Comparison of ENCODE assay signal across 27 cellular contexts in genomic region chr18:3156325-3156640, GRCh38.
DNase-seq lines count a peak whose midpoint lies in the region; ATAC-seq, FAIRE-seq and TF ChIP-seq lines count a peak whose summit lies in the region.
"Had no signal": no experiment of that assay in that cellular context is flagged by ENCODE, and none has a peak within 500 bp of the region (broad histone marks: within the 10 kb centered on the region; RNA-seq: fewer than 3 reads in every experiment).

No MANE protein-coding gene starts in this region.

- H3K27ac ChIP-seq in right atrium auricular region = peak overlapping the region; percentile 50 to 79
- peak overlapping the region; percentile 14 for H3K27ac ChIP-seq in right cardiac atrium (ENCODE audit: low read length)
- peak overlapping the region; percentile 56 for H3K27ac ChIP-seq in vagina
- H3K27ac ChIP-seq: brain microvascular endothelial cell, WERI-Rb-1 had no signal

- H3K4me3 Mint-ChIP-seq in WTC11 = no peak overlapping the region
- no peak overlapping the region for H3K4me3 Mint-ChIP-seq in effector memory CD8-positive, alpha-beta T cell
- H3K4me3 Mint-ChIP-seq: activated CD4-positive, alpha-beta memory T cell treated with anti-CD3 and anti-CD28 coated beads for 36 hours; activated T-cell treated with anti-CD3 and anti-CD28 coated beads, Interleukin-2, amount 50 U/mL, for 24 hours; CD4-positive, alpha-beta T cell had no signal

- H3K9ac ChIP-seq in skeletal muscle satellite cell (ENCODE audit: low read depth, low read length) = no peak overlapping the region

- no peaks in the 10 kb centered on the region for H3K27me3 Mint-ChIP-seq in WTC11 (ENCODE audit: low read depth)
- no peaks in the 10 kb centered on the region for H3K27me3 Mint-ChIP-seq in effector memory CD8-positive, alpha-beta T cell
- H3K27me3 Mint-ChIP-seq: activated CD4-positive, alpha-beta memory T cell treated with anti-CD3 and anti-CD28 coated beads for 36 hours; activated T-cell treated with anti-CD3 and anti-CD28 coated beads, Interleukin-2, amount 50 U/mL, for 24 hours; CD4-positive, alpha-beta T cell had no signal

- CTCF ChIA-PET in WTC11 (lab: Charles Lee) = no interaction called here

- POLR2A ChIA-PET in WTC11 (lab: Charles Lee) = no interaction called here

- TF ChIP-seq POLR2A in vagina (IDR thresholded peaks at IDR 0.05) (no peak), GM12891 (IDR thresholded peaks at IDR 0.05; ENCODE audit: low read depth, low read length) (no peak)

- FAIRE-seq in GM12891 (lab: Jason Lieb, UNC) = no peak
- FAIRE-seq: kidney had no signal

- no peaks in the 10 kb centered on the region for H3K4me1 Mint-ChIP-seq in WTC11
- peaks cover 0 to 12% of the 10 kb centered on the region in 2 donors for H3K4me1 Mint-ChIP-seq in effector memory CD8-positive, alpha-beta T cell (ENCODE audit: low read depth in 2 of 2)

- H3K36me3 ChIP-seq in right atrium auricular region (peaks cover 34% of the 10 kb centered on the region), skeletal muscle satellite cell (ENCODE audit: insufficient read depth, low read length) (no peaks in the 10 kb centered on the region), vagina (no peaks in the 10 kb centered on the region)
- H3K36me3 ChIP-seq: brain microvascular endothelial cell, WERI-Rb-1 had no signal

- TF ChIP-seq CTCF in right atrium auricular region (IDR thresholded peaks at IDR 0.05) (no peak), vagina (IDR thresholded peaks at IDR 0.05) (no peak), WTC11 (IDR thresholded peaks at IDR 0.05) (no peak)

- H3K4me3 ChIP-seq in right atrium auricular region (no peak overlapping the region), right cardiac atrium (ENCODE audit: low read length) (no peak overlapping the region), skeletal muscle satellite cell (ENCODE audit: low read length) (peak overlapping the region; percentile 33), vagina (no peak overlapping the region)
- H3K4me3 ChIP-seq: smooth muscle cell had no signal

- H3K4me2 ChIP-seq in skeletal muscle satellite cell (ENCODE audit: low read length) = no peak overlapping the region
- H3K4me2 ChIP-seq: smooth muscle cell had no signal

- no peaks in the 10 kb centered on the region for H3K9me3 Mint-ChIP-seq in WTC11
- no peaks in the 10 kb centered on the region for H3K9me3 Mint-ChIP-seq in effector memory CD8-positive, alpha-beta T cell
- H3K9me3 Mint-ChIP-seq: activated CD4-positive, alpha-beta memory T cell treated with anti-CD3 and anti-CD28 coated beads for 36 hours; activated naive CD4-positive, alpha-beta T cell treated with anti-CD3 and anti-CD28 coated beads, Interleukin-2, amount 50 U/mL, for 72 hours; activated T-cell treated with anti-CD3 and anti-CD28 coated beads, Interleukin-2, amount 50 U/mL, for 24 hours; CD4-positive, alpha-beta T cell had no signal

- intact Hi-C loops in Right ventricle myocardium superior (cut with DNase I) = no loop called here
- intact Hi-C loops in right cardiac atrium (cut with DNase I) = loop anchor here in 1 of 4 donors (10.0 kb wide), 1 partner anchor 89 kb away; the partner anchor contains the start of gene MYL12A
- intact Hi-C loops in vagina (cut with DNase I) = loop anchor here (10.0 kb wide), 1 partner anchor 89 kb away; the partner anchor contains the start of gene MYL12A

- H3K27me3 ChIP-seq in right atrium auricular region (no peaks in the 10 kb centered on the region), right cardiac atrium (ENCODE audit: control insufficient read depth, insufficient read depth) (no peaks in the 10 kb centered on the region), skeletal muscle satellite cell (ENCODE audit: control insufficient read depth, insufficient read depth, low read length) (no peaks in the 10 kb centered on the region), vagina (no peaks in the 10 kb centered on the region)
- H3K27me3 ChIP-seq: brain microvascular endothelial cell had no signal

- no peak for ATAC-seq in Right ventricle myocardium superior (ENCODE audit: poor library complexity)
- ATAC-seq in right cardiac atrium = no peak
- ATAC-seq in WTC11 = no peak
- ATAC-seq in effector memory CD8-positive, alpha-beta T cell (replicated peaks) = no peak
- ATAC-seq: activated naive CD4-positive, alpha-beta T cell treated with anti-CD3 and anti-CD28 coated beads, Interleukin-2, amount 50 U/mL, for 72 hours; esophagus mucosa had no signal

- 56% methylated on average over 1 of the region's 1 CpG for WGBS in right cardiac atrium

- H3K9me3 ChIP-seq in right atrium auricular region = no peaks in the 10 kb centered on the region
- no peaks in the 10 kb centered on the region for H3K9me3 ChIP-seq in right cardiac atrium (ENCODE audit: control insufficient read depth, low read length)
- no peaks in the 10 kb centered on the region for H3K9me3 ChIP-seq in skeletal muscle satellite cell (replicated peaks; ENCODE audit: low read length)
- H3K9me3 ChIP-seq in vagina = no peaks in the 10 kb centered on the region

- H3K36me3 Mint-ChIP-seq in WTC11 = no peaks in the 10 kb centered on the region
- no peaks in the 10 kb centered on the region for H3K36me3 Mint-ChIP-seq in effector memory CD8-positive, alpha-beta T cell (ENCODE audit: insufficient read depth)
- H3K36me3 Mint-ChIP-seq: activated CD4-positive, alpha-beta memory T cell treated with anti-CD3 and anti-CD28 coated beads for 36 hours; activated naive CD4-positive, alpha-beta T cell treated with anti-CD3 and anti-CD28 coated beads, Interleukin-2, amount 50 U/mL, for 72 hours had no signal

- DNase-seq in right atrium auricular region (ENCODE audit: low spot score) (no peak), Right ventricle myocardium superior (no peak), right cardiac atrium (no peak), vagina (ENCODE audit: extremely low spot score in 2 of 2) (no peak), WTC11 (ENCODE audit: low spot score) (no peak), GM12891 (ENCODE audit: insufficient read length, low spot score) (no peak)
- DNase-seq in effector memory CD8-positive, alpha-beta T cell = no peak
- DNase-seq: ACHN; activated CD4-positive, alpha-beta memory T cell treated with anti-CD3 and anti-CD28 coated beads for 36 hours; activated T-cell treated with anti-CD3 and anti-CD28 coated beads, Interleukin-2, amount 50 U/mL, for 24 hours; CD4-positive, alpha-beta T cell; DMS53; hypothalamus; kidney; NCI-H1092 treated with DMSO at 0.1 percent for 48 hours; NCI-H526; nucleus accumbens; SHP77; stimulated activated CD8-positive, alpha-beta memory T cell treated with anti-CD3 and anti-CD28 coated beads, Interleukin-4, amount 100 ng/mL, for 48 hours; T-helper 1 cell; trophoblast cell; WERI-Rb-1 had no signal

- H3K4me1 ChIP-seq in right atrium auricular region (peaks cover 0 to 38% of the 10 kb centered on the region in 2 donors), right cardiac atrium (ENCODE audit: control insufficient read depth, insufficient read depth, low read length) (peaks cover 2% of the 10 kb centered on the region), skeletal muscle satellite cell (ENCODE audit: control insufficient read depth, insufficient read depth, low read length) (peaks cover 23% of the 10 kb centered on the region), vagina (peaks cover 12% of the 10 kb centered on the region)

- H3K27ac Mint-ChIP-seq in WTC11 = no peak overlapping the region
- no peak overlapping the region for H3K27ac Mint-ChIP-seq in effector memory CD8-positive, alpha-beta T cell
- H3K27ac Mint-ChIP-seq: activated CD4-positive, alpha-beta memory T cell treated with anti-CD3 and anti-CD28 coated beads for 36 hours; activated naive CD4-positive, alpha-beta T cell treated with anti-CD3 and anti-CD28 coated beads, Interleukin-2, amount 50 U/mL, for 72 hours; activated T-cell treated with anti-CD3 and anti-CD28 coated beads, Interleukin-2, amount 50 U/mL, for 24 hours; CD4-positive, alpha-beta T cell had no signal

TF ChIP-seq in WTC11, 78 proteins besides CTCF, POLR2A, EP300 and RAD21 (continues in another document):
- TF ChIP-seq, protein P1, sequence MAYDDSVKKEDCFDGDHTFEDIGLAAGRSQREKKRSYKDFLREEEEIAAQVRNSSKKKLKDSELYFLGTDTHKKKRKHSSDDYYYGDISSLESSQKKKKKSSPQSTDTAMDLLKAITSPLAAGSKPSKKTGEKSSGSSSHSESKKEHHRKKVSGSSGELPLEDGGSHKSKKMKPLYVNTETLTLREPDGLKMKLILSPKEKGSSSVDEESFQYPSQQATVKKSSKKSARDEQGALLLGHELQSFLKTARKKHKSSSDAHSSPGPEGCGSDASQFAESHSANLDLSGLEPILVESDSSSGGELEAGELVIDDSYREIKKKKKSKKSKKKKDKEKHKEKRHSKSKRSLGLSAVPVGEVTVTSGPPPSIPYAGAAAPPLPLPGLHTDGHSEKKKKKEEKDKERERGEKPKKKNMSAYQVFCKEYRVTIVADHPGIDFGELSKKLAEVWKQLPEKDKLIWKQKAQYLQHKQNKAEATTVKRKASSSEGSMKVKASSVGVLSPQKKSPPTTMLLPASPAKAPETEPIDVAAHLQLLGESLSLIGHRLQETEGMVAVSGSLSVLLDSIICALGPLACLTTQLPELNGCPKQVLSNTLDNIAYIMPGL (CRISPR knock-in tag; IDR thresholded peaks at IDR 0.05) = no peak
- TF ChIP-seq FOXK1 (CRISPR knock-in tag; IDR thresholded peaks at IDR 0.05) (no peak), TEAD4 (CRISPR knock-in tag; IDR thresholded peaks at IDR 0.05) (no peak)

TF ChIP-seq in GM12891, 5 proteins besides CTCF, POLR2A, EP300 and RAD21:
- TF ChIP-seq POLR2AphosphoS5 (IDR thresholded peaks at IDR 0.05; ENCODE audit: low read depth, low read length) (no peak), SPI1 (IDR thresholded peaks at IDR 0.05; ENCODE audit: low read depth, low read length) (no peak), POU2F2 (IDR thresholded peaks at IDR 0.05; ENCODE audit: low read depth, low read length) (no peak), PAX5 (IDR thresholded peaks at IDR 0.05; ENCODE audit: insufficient read depth, low read length, severe bottlenecking) (no peak)

Comparison
In these comparisons a context has a peak if more than half of its experiments do, and no peak if none do; other contexts are left out.
1. H3K27ac ChIP-seq: peak in every context shown above with its lines; median percentile 64 in right atrium auricular region; 56 in vagina; 14 in right cardiac atrium.